24 cellular contexts compared by ENCODE assay signal in genomic region chr1:114328505-114328904, GRCh38.
"Had no signal": no experiment of that assay in that cellular context is flagged by ENCODE, and none has a peak within 500 bp of the region (broad histone marks: within the 10 kb centered on the region; RNA-seq: fewer than 3 reads in every experiment).

No MANE protein-coding gene starts in this region.

- DNase-seq: activated CD4-positive, alpha-beta T cell treated with anti-CD3 and anti-CD28 coated beads, Interleukin-2, amount 50 U/mL, for 1 hour; activated CD8-positive, alpha-beta memory T cell treated with anti-CD3 and anti-CD28 coated beads for 24 hours; activated CD8-positive, alpha-beta memory T cell treated with anti-CD3 and anti-CD28 coated beads, Interleukin-2, amount 50 U/mL, for 48 hours; activated naive CD4-positive, alpha-beta T cell; activated naive CD8-positive, alpha-beta T cell treated with anti-CD3 and anti-CD28 coated beads for 36 hours; activated T-cell treated with anti-CD3 and anti-CD28 coated beads, Interleukin-2, amount 50 U/mL, for 4 hours; effector memory CD8-positive, alpha-beta T cell; glutamatergic neuron; kidney glomerular epithelial cell; left lung; naive thymus-derived CD8-positive, alpha-beta T cell; small intestine; stimulated activated CD4-positive, alpha-beta T cell treated with anti-CD3 and anti-CD28 coated beads, Interleukin-2, amount 100 ng/mL, for 24 hours; testis; upper lobe of left lung had no signal

- ATAC-seq: activated CD4-positive, CD25-positive, alpha-beta regulatory T cell treated with anti-CD3 and anti-CD28 coated beads, Interleukin-2, amount 50 U/mL, for 24 hours; activated T-cell treated with anti-CD3 and anti-CD28 coated beads, Interleukin-2, amount 50 U/mL, for 4 hours; effector memory CD8-positive, alpha-beta T cell; esophagus mucosa; left lung; naive thymus-derived CD8-positive, alpha-beta T cell; sciatic nerve; stimulated activated memory B cell treated with anti-CD40 and anti-IgM and Interleukin-4, amounts not matched to agents 10 μg/mL and 1 μg/mL and 100 μg/mL, for 72 hours had no signal

- H3K4me3 ChIP-seq: breast epithelium, dorsolateral prefrontal cortex, hepatocyte, left lung, lung, neural progenitor cell, testis, upper lobe of left lung had no signal
